ENCODE assay signal across 19 cellular contexts in the genomic region with DNA sequence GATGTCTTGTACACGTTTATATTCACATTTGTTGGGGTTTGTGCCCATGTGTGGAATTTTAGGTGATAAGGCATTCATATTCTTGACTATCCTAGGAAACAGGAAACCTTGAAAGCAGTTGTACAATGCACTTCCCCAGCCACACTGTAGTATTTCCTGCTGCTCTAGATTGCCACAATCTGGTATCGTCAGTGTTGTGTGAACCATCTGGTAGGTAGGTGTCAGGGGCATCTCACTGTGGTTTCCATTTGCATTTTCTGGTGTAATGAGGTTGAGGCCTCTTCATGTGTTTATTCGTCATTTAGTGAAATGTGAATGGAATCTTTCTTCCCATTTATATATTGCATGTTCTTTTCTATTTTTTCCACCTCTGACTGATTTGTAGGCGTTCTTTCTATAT.
DNase-seq lines count a peak whose midpoint lies in the region; ATAC-seq and TF ChIP-seq lines count a peak whose summit lies in the region.
"Had no signal": no experiment of that assay in that cellular context is flagged by ENCODE, and none has a peak within 500 bp of the region (broad histone marks: within the 10 kb centered on the region; RNA-seq: fewer than 3 reads in every experiment).

No MANE protein-coding gene starts in this region.

- H3K27ac Mint-ChIP-seq in activated CD8-positive, alpha-beta T cell treated with anti-CD3 and anti-CD28 coated beads for 36 hours, result peak overlapping the region; percentile 16
- H3K27ac Mint-ChIP-seq in activated CD8-positive, alpha-beta T cell treated with anti-CD3 and anti-CD28 coated beads, Interleukin-2, amount 10 ng/mL, durations not matched to agents 7 days and 5 days, result no peak overlapping the region
- no peak overlapping the region for H3K27ac Mint-ChIP-seq in activated T-helper 17 cell treated with anti-CD3 and anti-CD28 coated beads, Interleukin-2, amount 50 U/mL, for 72 hours
- no peak overlapping the region for H3K27ac Mint-ChIP-seq in stimulated activated effector memory CD8-positive, alpha-beta T cell treated with anti-CD3 and anti-CD28 coated beads, Interleukin-12 subunit alpha, Interleukin-12 subunit beta, amount 100 ng/mL, for 72 hours
- H3K27ac Mint-ChIP-seq: CD4-positive, alpha-beta memory T cell; HFFc6 had no signal

- no peak for DNase-seq in activated CD8-positive, alpha-beta T cell treated with anti-CD3 and anti-CD28 coated beads for 36 hours
- DNase-seq in activated CD8-positive, alpha-beta T cell treated with anti-CD3 and anti-CD28 coated beads, Interleukin-2, amount 10 ng/mL, durations not matched to agents 7 days and 5 days, result no peak
- DNase-seq in inferior parietal cortex (ENCODE audit: extremely low spot score) (peak; percentile 1), HK-2 (ENCODE audit: unreplicated experiment) (no peak), PC-3 (no peak)
- no peak for DNase-seq in stimulated activated effector memory CD8-positive, alpha-beta T cell treated with anti-CD3 and anti-CD28 coated beads, Interleukin-12 subunit alpha, Interleukin-12 subunit beta, amount 100 ng/mL, for 72 hours (ENCODE audit: low spot score in 2 of 2)
- DNase-seq: 8988T; C1 segment of cervical spinal cord; Calu3; CD4-positive, alpha-beta memory T cell; COR-L47; DMS153; DND-41; GDM1; GOT3; HFFc6 had no signal

- H3K27ac ChIP-seq in PC-3 (ENCODE audit: low read length), result no peak overlapping the region

- no peak overlapping the region for H3K4me3 Mint-ChIP-seq in activated CD8-positive, alpha-beta T cell treated with anti-CD3 and anti-CD28 coated beads for 36 hours
- H3K4me3 Mint-ChIP-seq in activated CD8-positive, alpha-beta T cell treated with anti-CD3 and anti-CD28 coated beads, Interleukin-2, amount 10 ng/mL, durations not matched to agents 7 days and 5 days, result no peak overlapping the region
- H3K4me3 Mint-ChIP-seq in activated T-helper 17 cell treated with anti-CD3 and anti-CD28 coated beads, Interleukin-2, amount 50 U/mL, for 72 hours, result no peak overlapping the region
- no peak overlapping the region for H3K4me3 Mint-ChIP-seq in stimulated activated effector memory CD8-positive, alpha-beta T cell treated with anti-CD3 and anti-CD28 coated beads, Interleukin-12 subunit alpha, Interleukin-12 subunit beta, amount 100 ng/mL, for 72 hours
- H3K4me3 Mint-ChIP-seq: CD4-positive, alpha-beta memory T cell; HFFc6 had no signal

- peaks cover 1% of the 10 kb centered on the region for H3K36me3 Mint-ChIP-seq in activated CD8-positive, alpha-beta T cell treated with anti-CD3 and anti-CD28 coated beads for 36 hours (ENCODE audit: low read depth)
- no peaks in the 10 kb centered on the region for H3K36me3 Mint-ChIP-seq in activated CD8-positive, alpha-beta T cell treated with anti-CD3 and anti-CD28 coated beads, Interleukin-2, amount 10 ng/mL, durations not matched to agents 7 days and 5 days (ENCODE audit: low read depth)
- H3K36me3 Mint-ChIP-seq in activated T-helper 17 cell treated with anti-CD3 and anti-CD28 coated beads, Interleukin-2, amount 50 U/mL, for 72 hours (ENCODE audit: low read depth), result no peaks in the 10 kb centered on the region
- H3K36me3 Mint-ChIP-seq in stimulated activated effector memory CD8-positive, alpha-beta T cell treated with anti-CD3 and anti-CD28 coated beads, Interleukin-12 subunit alpha, Interleukin-12 subunit beta, amount 100 ng/mL, for 72 hours, result no peaks in the 10 kb centered on the region
- H3K36me3 Mint-ChIP-seq: CD4-positive, alpha-beta memory T cell had no signal

- H3F3A ChIP-seq in PC-3 (ENCODE audit: low read length, unreplicated experiment), result no peaks in the 10 kb centered on the region

- H3K4me2 ChIP-seq in PC-3 (ENCODE audit: low read length), result no peak overlapping the region

- no peak for ATAC-seq in activated CD8-positive, alpha-beta T cell treated with anti-CD3 and anti-CD28 coated beads for 36 hours
- ATAC-seq in activated CD8-positive, alpha-beta T cell treated with anti-CD3 and anti-CD28 coated beads, Interleukin-2, amount 10 ng/mL, durations not matched to agents 7 days and 5 days, result no peak
- peak; percentile 76 for ATAC-seq in activated T-helper 17 cell treated with anti-CD3 and anti-CD28 coated beads, Interleukin-2, amount 50 U/mL, for 72 hours (replicated peaks)
- peak; percentile 65 for ATAC-seq in stimulated activated effector memory CD8-positive, alpha-beta T cell treated with anti-CD3 and anti-CD28 coated beads, Interleukin-12 subunit alpha, Interleukin-12 subunit beta, amount 100 ng/mL, for 72 hours
- ATAC-seq in HG02973 (IDR thresholded peaks at IDR 0.05; ENCODE audit: unreplicated experiment), result no peak
- ATAC-seq in PC-3, result no peak

- CTCF ChIA-PET in activated CD8-positive, alpha-beta T cell treated with anti-CD3 and anti-CD28 coated beads for 36 hours (lab: Charles Lee), result no interaction called here
- CTCF ChIA-PET in activated CD8-positive, alpha-beta T cell treated with anti-CD3 and anti-CD28 coated beads, Interleukin-2, amount 10 ng/mL, durations not matched to agents 7 days and 5 days (lab: Charles Lee), result no interaction called here
- CTCF ChIA-PET in PC-3 (lab: Charles Lee), result no interaction called here

- no peak for TF ChIP-seq CTCF in activated CD8-positive, alpha-beta T cell treated with anti-CD3 and anti-CD28 coated beads for 36 hours (IDR thresholded peaks at IDR 0.05)
- no peak for TF ChIP-seq CTCF in PC-3 (conservative IDR thresholded peaks at IDR 0.05; ENCODE audit: low read depth, low read length)

- H3K4me1 Mint-ChIP-seq in activated CD8-positive, alpha-beta T cell treated with anti-CD3 and anti-CD28 coated beads for 36 hours (ENCODE audit: low read depth), result peaks cover 13% of the 10 kb centered on the region
- H3K4me1 Mint-ChIP-seq in activated CD8-positive, alpha-beta T cell treated with anti-CD3 and anti-CD28 coated beads, Interleukin-2, amount 10 ng/mL, durations not matched to agents 7 days and 5 days (ENCODE audit: low read depth), result no peaks in the 10 kb centered on the region
- no peaks in the 10 kb centered on the region for H3K4me1 Mint-ChIP-seq in activated T-helper 17 cell treated with anti-CD3 and anti-CD28 coated beads, Interleukin-2, amount 50 U/mL, for 72 hours
- H3K4me1 Mint-ChIP-seq in stimulated activated effector memory CD8-positive, alpha-beta T cell treated with anti-CD3 and anti-CD28 coated beads, Interleukin-12 subunit alpha, Interleukin-12 subunit beta, amount 100 ng/mL, for 72 hours, result peaks cover 5% of the 10 kb centered on the region
- H3K4me1 Mint-ChIP-seq: CD4-positive, alpha-beta memory T cell had no signal

- H3K27me3 ChIP-seq in PC-3 (ENCODE audit: low read length), result no peaks in the 10 kb centered on the region

- no peaks in the 10 kb centered on the region for H3K36me3 ChIP-seq in PC-3 (ENCODE audit: low read depth, low read length)
- H3K36me3 ChIP-seq: HAP-1 had no signal

- H3K9ac ChIP-seq in PC-3 (ENCODE audit: low read length), result no peak overlapping the region

- no peaks in the 10 kb centered on the region for H4K20me1 ChIP-seq in PC-3 (ENCODE audit: low read length)

- peaks cover 11% of the 10 kb centered on the region for H3K9me3 Mint-ChIP-seq in activated CD8-positive, alpha-beta T cell treated with anti-CD3 and anti-CD28 coated beads for 36 hours
- no peaks in the 10 kb centered on the region for H3K9me3 Mint-ChIP-seq in activated CD8-positive, alpha-beta T cell treated with anti-CD3 and anti-CD28 coated beads, Interleukin-2, amount 10 ng/mL, durations not matched to agents 7 days and 5 days (ENCODE audit: insufficient read depth)
- peaks cover 19% of the 10 kb centered on the region for H3K9me3 Mint-ChIP-seq in activated T-helper 17 cell treated with anti-CD3 and anti-CD28 coated beads, Interleukin-2, amount 50 U/mL, for 72 hours
- peaks cover 10% of the 10 kb centered on the region for H3K9me3 Mint-ChIP-seq in stimulated activated effector memory CD8-positive, alpha-beta T cell treated with anti-CD3 and anti-CD28 coated beads, Interleukin-12 subunit alpha, Interleukin-12 subunit beta, amount 100 ng/mL, for 72 hours

- intact Hi-C loops in activated CD8-positive, alpha-beta T cell treated with anti-CD3 and anti-CD28 coated beads for 36 hours (cut with micrococcal nuclease), result no loop called here
- intact Hi-C loops in PC-3 (cut with micrococcal nuclease), result no loop called here

- no peaks in the 10 kb centered on the region for H3K9me2 ChIP-seq in PC-3 (replicated peaks; ENCODE audit: low read length)

- no peak overlapping the region for H3K4me3 ChIP-seq in PC-3 (ENCODE audit: low read length)
- H3K4me3 ChIP-seq: HAP-1 had no signal

- no peak overlapping the region for H2AFZ ChIP-seq in PC-3 (ENCODE audit: low read length)

- H3K4me1 ChIP-seq in PC-3 (ENCODE audit: insufficient read depth, low read length), result no peaks in the 10 kb centered on the region
- H3K4me1 ChIP-seq: HAP-1 had no signal

- BruUV-seq in PC-3 (replicated peaks; lab: Mats Ljungman, UMichigan), result no TSS peak

- H3K79me2 ChIP-seq in PC-3 (ENCODE audit: low read length), result no peaks in the 10 kb centered on the region

- POLR2A ChIA-PET in activated CD8-positive, alpha-beta T cell treated with anti-CD3 and anti-CD28 coated beads for 36 hours (lab: Charles Lee), result no interaction called here
- POLR2A ChIA-PET in activated CD8-positive, alpha-beta T cell treated with anti-CD3 and anti-CD28 coated beads, Interleukin-2, amount 10 ng/mL, durations not matched to agents 7 days and 5 days (lab: Charles Lee), result no interaction called here
- POLR2A ChIA-PET in PC-3 (lab: Charles Lee; ENCODE audit: unreplicated experiment), result no interaction called here

- H3K9me3 ChIP-seq in PC-3 (ENCODE audit: low read length), result no peaks in the 10 kb centered on the region
- H3K9me3 ChIP-seq: HAP-1 had no signal

- no peaks in the 10 kb centered on the region for H3K27me3 Mint-ChIP-seq in activated CD8-positive, alpha-beta T cell treated with anti-CD3 and anti-CD28 coated beads for 36 hours
- no peaks in the 10 kb centered on the region for H3K27me3 Mint-ChIP-seq in activated CD8-positive, alpha-beta T cell treated with anti-CD3 and anti-CD28 coated beads, Interleukin-2, amount 10 ng/mL, durations not matched to agents 7 days and 5 days (ENCODE audit: low read depth)
- H3K27me3 Mint-ChIP-seq in activated T-helper 17 cell treated with anti-CD3 and anti-CD28 coated beads, Interleukin-2, amount 50 U/mL, for 72 hours, result no peaks in the 10 kb centered on the region
- H3K27me3 Mint-ChIP-seq: CD4-positive, alpha-beta memory T cell had no signal

Comparison
In these comparisons a context has a peak if more than half of its experiments do, and no peak if none do; other contexts are left out.
1. ATAC-seq: peak in activated T-helper 17 cell treated with anti-CD3 and anti-CD28 coated beads, Interleukin-2, amount 50 U/mL, for 72 hours (single experiment) and stimulated activated effector memory CD8-positive, alpha-beta T cell treated with anti-CD3 and anti-CD28 coated beads, Interleukin-12 subunit alpha, Interleukin-12 subunit beta, amount 100 ng/mL, for 72 hours (single experiment); none in activated CD8-positive, alpha-beta T cell treated with anti-CD3 and anti-CD28 coated beads for 36 hours (single experiment), activated CD8-positive, alpha-beta T cell treated with anti-CD3 and anti-CD28 coated beads, Interleukin-2, amount 10 ng/mL, durations not matched to agents 7 days and 5 days (single experiment), HG02973 (single experiment) and PC-3 (single experiment).